19 cellular contexts compared by ENCODE assay signal in genomic region chr1:56643661-56644060, GRCh38. TPM values are rescaled to one million over a fixed set of nuclear protein-coding genes. Genes with fewer than 3 reads are reported as not detected.
DNase-seq lines count a peak whose midpoint lies in the region; ATAC-seq, FAIRE-seq and TF ChIP-seq lines count a peak whose summit lies in the region.
"Had no signal": no experiment of that assay in that cellular context is flagged by ENCODE, and none has a peak within 500 bp of the region (broad histone marks: within the 10 kb centered on the region; RNA-seq: fewer than 3 reads in every experiment).

No MANE protein-coding gene starts in this region.

- no peak overlapping the region for H3K4me3 ChIP-seq in left ventricle myocardium inferior
- H3K4me3 ChIP-seq in right atrium auricular region, result no peak overlapping the region
- no peak overlapping the region for H3K4me3 ChIP-seq in astrocyte (ENCODE audit: insufficient read depth, low read depth, low read length)
- no peak overlapping the region for H3K4me3 ChIP-seq in osteoblast (ENCODE audit: insufficient read depth, low read length)
- H3K4me3 ChIP-seq: body of pancreas had no signal

- H3K27ac Mint-ChIP-seq in astrocyte (ENCODE audit: unreplicated experiment), result no peak overlapping the region
- peak overlapping the region in 1 of 6 donors; percentile 12 for H3K27ac Mint-ChIP-seq in naive B cell
- H3K27ac Mint-ChIP-seq in type B pancreatic cell, result peak overlapping the region; percentile 55
- H3K27ac Mint-ChIP-seq: activated naive CD8-positive, alpha-beta T cell treated with anti-CD3 and anti-CD28 coated beads, Interleukin-2, amount 10 ng/mL, durations not matched to agents 7 days and 5 days; activated T-helper 17 cell treated with anti-CD3 and anti-CD28 coated beads, Interleukin-2, amount 50 U/mL, for 72 hours; effector memory CD8-positive, alpha-beta T cell had no signal

- H3K27me3 ChIP-seq in left ventricle myocardium inferior (ENCODE audit: low read depth), result peaks cover 20% of the 10 kb centered on the region
- H3K27me3 ChIP-seq in right atrium auricular region, result no peaks in the 10 kb centered on the region
- H3K27me3 ChIP-seq in astrocyte (ENCODE audit: insufficient read depth, low read length), result no peaks in the 10 kb centered on the region
- peaks cover 40% of the 10 kb centered on the region for H3K27me3 ChIP-seq in osteoblast (ENCODE audit: insufficient read depth, low read length)
- H3K27me3 ChIP-seq: body of pancreas, ovary had no signal

- H4K20me1 ChIP-seq in astrocyte (ENCODE audit: insufficient read depth, low read length), result no peaks in the 10 kb centered on the region
- no peaks in the 10 kb centered on the region for H4K20me1 ChIP-seq in osteoblast (ENCODE audit: insufficient read depth, low read length)
- H4K20me1 ChIP-seq: BLaER1 treated with 17β-estradiol and CSF1 and Interleukin-3, amounts not matched to agents 10 nM and 100 nM had no signal

- H2AFZ ChIP-seq in astrocyte (ENCODE audit: low read depth, low read length) (no peak overlapping the region), osteoblast (ENCODE audit: low read length) (no peak overlapping the region)

- H3K4me3 Mint-ChIP-seq in astrocyte (ENCODE audit: unreplicated experiment) (peak overlapping the region; percentile 62), naive B cell (peak overlapping the region in 5 of 8 donors; percentile 42 to 81 (median 56)), type B pancreatic cell (peak overlapping the region; percentile 92)
- H3K4me3 Mint-ChIP-seq: activated naive CD8-positive, alpha-beta T cell treated with anti-CD3 and anti-CD28 coated beads, Interleukin-2, amount 10 ng/mL, durations not matched to agents 7 days and 5 days; effector memory CD8-positive, alpha-beta T cell had no signal

- H3K9ac ChIP-seq in astrocyte (ENCODE audit: low read length), result no peak overlapping the region

- DNase-seq in left ventricle myocardium inferior, result no peak
- DNase-seq in right atrium auricular region (ENCODE audit: low spot score), result no peak
- DNase-seq in astrocyte (ENCODE audit: low read depth), result no peak
- no peak for DNase-seq in naive B cell
- no peak for DNase-seq in type B pancreatic cell (ENCODE audit: extremely low spot score, unreplicated experiment)
- no peak for DNase-seq in NCI-H524 treated with DMSO at 0.1 percent for 48 hours (lab: John Stamatoyannopoulos, UW)
- DNase-seq in osteoblast (ENCODE audit: insufficient read length, low spot score, missing footprints), result no peak
- DNase-seq: activated CD4-positive, alpha-beta T cell treated with anti-CD3 and anti-CD28 coated beads for 48 hours; activated naive CD8-positive, alpha-beta T cell treated with anti-CD3 and anti-CD28 coated beads, Interleukin-2, amount 10 ng/mL, durations not matched to agents 7 days and 5 days; body of pancreas; effector memory CD8-positive, alpha-beta T cell; NCI-H146; ovary; SHP77; stimulated activated CD4-positive, alpha-beta T cell treated with anti-CD3 and anti-CD28 coated beads, Interleukin-4, amount 100 ng/mL, for 4 hours had no signal

- H3K27ac ChIP-seq in left ventricle myocardium inferior (replicated peaks), result peak overlapping the region; percentile 90
- peak overlapping the region in 1 of 2 donors; percentile 91 for H3K27ac ChIP-seq in right atrium auricular region
- no peak overlapping the region for H3K27ac ChIP-seq in astrocyte (ENCODE audit: low read depth, low read length)
- H3K27ac ChIP-seq in osteoblast (ENCODE audit: low read depth, low read length), result no peak overlapping the region
- H3K27ac ChIP-seq: BLaER1 treated with 17β-estradiol and CSF1 and Interleukin-3, amounts not matched to agents 10 nM and 100 nM had no signal

- peaks cover 4% of the 10 kb centered on the region for H3K27me3 Mint-ChIP-seq in astrocyte (ENCODE audit: low read depth, unreplicated experiment)
- peaks cover 40 to 58% (median 50%) of the 10 kb centered on the region in 3 donors for H3K27me3 Mint-ChIP-seq in naive B cell
- peaks cover 14% of the 10 kb centered on the region for H3K27me3 Mint-ChIP-seq in type B pancreatic cell

- intact Hi-C loops in left ventricle myocardium inferior (cut with micrococcal nuclease), result no loop called here

- no peaks in the 10 kb centered on the region for H3K9me3 Mint-ChIP-seq in astrocyte (ENCODE audit: unreplicated experiment)
- H3K9me3 Mint-ChIP-seq in naive B cell, result peaks cover 0 to 5% (median 3%) of the 10 kb centered on the region in 7 donors
- H3K9me3 Mint-ChIP-seq in type B pancreatic cell, result no peaks in the 10 kb centered on the region
- H3K9me3 Mint-ChIP-seq: activated naive CD8-positive, alpha-beta T cell treated with anti-CD3 and anti-CD28 coated beads, Interleukin-2, amount 10 ng/mL, durations not matched to agents 7 days and 5 days; activated T-helper 17 cell treated with anti-CD3 and anti-CD28 coated beads, Interleukin-2, amount 50 U/mL, for 72 hours; effector memory CD8-positive, alpha-beta T cell had no signal

- peaks cover 3% of the 10 kb centered on the region for H3K4me1 Mint-ChIP-seq in astrocyte (ENCODE audit: low read depth, unreplicated experiment)
- peaks cover 12 to 17% (median 17%) of the 10 kb centered on the region in 3 donors for H3K4me1 Mint-ChIP-seq in naive B cell
- peaks cover 20% of the 10 kb centered on the region for H3K4me1 Mint-ChIP-seq in type B pancreatic cell (ENCODE audit: unreplicated experiment)
- H3K4me1 Mint-ChIP-seq: activated T-helper 17 cell treated with anti-CD3 and anti-CD28 coated beads, Interleukin-2, amount 50 U/mL, for 72 hours had no signal

- H3K36me3 Mint-ChIP-seq in astrocyte (ENCODE audit: low read depth, unreplicated experiment), result no peaks in the 10 kb centered on the region
- no peaks in the 10 kb centered on the region for H3K36me3 Mint-ChIP-seq in naive B cell
- peaks cover 4% of the 10 kb centered on the region for H3K36me3 Mint-ChIP-seq in type B pancreatic cell

- no peaks in the 10 kb centered on the region for H3K9me3 ChIP-seq in left ventricle myocardium inferior (replicated peaks)
- no peaks in the 10 kb centered on the region for H3K9me3 ChIP-seq in right atrium auricular region
- H3K9me3 ChIP-seq in astrocyte (ENCODE audit: insufficient read depth, low read depth, low read length), result no peaks in the 10 kb centered on the region
- H3K9me3 ChIP-seq in osteoblast (ENCODE audit: low read depth, low read length), result no peaks in the 10 kb centered on the region
- H3K9me3 ChIP-seq: BLaER1 treated with 17β-estradiol and CSF1 and Interleukin-3, amounts not matched to agents 10 nM and 100 nM; body of pancreas; ovary had no signal

- ATAC-seq in naive B cell (ENCODE audit: low read depth in 2 of 2), result no peak
- ATAC-seq in SK-N-SH treated with all-trans-retinoic acid at 6 μM for 48 hours, result no peak
- ATAC-seq: activated T-helper 17 cell treated with anti-CD3 and anti-CD28 coated beads, Interleukin-2, amount 50 U/mL, for 72 hours; effector memory CD8-positive, alpha-beta T cell had no signal

- TF ChIP-seq CTCF in left ventricle myocardium inferior (IDR thresholded peaks at IDR 0.05; ENCODE audit: borderline replicate concordance) (no peak), right atrium auricular region (IDR thresholded peaks at IDR 0.05) (no peak), astrocyte (IDR thresholded peaks at IDR 0.05; ENCODE audit: insufficient read depth, low read depth, low read length) (no peak), type B pancreatic cell (conservative IDR thresholded peaks at IDR 0.05) (no peak), osteoblast (IDR thresholded peaks at IDR 0.05; ENCODE audit: extremely low read depth, low read depth, low read length) (no peak)

- H3K36me3 ChIP-seq in left ventricle myocardium inferior (no peaks in the 10 kb centered on the region), right atrium auricular region (no peaks in the 10 kb centered on the region), astrocyte (ENCODE audit: insufficient read depth, low read length) (no peaks in the 10 kb centered on the region), osteoblast (ENCODE audit: insufficient read depth, low read length) (no peaks in the 10 kb centered on the region)
- H3K36me3 ChIP-seq: BLaER1 treated with 17β-estradiol and CSF1 and Interleukin-3, amounts not matched to agents 10 nM and 100 nM; ovary had no signal

- H3K4me1 ChIP-seq in left ventricle myocardium inferior, result peaks cover 16% of the 10 kb centered on the region
- H3K4me1 ChIP-seq in right atrium auricular region, result peaks cover 0 to 18% of the 10 kb centered on the region in 2 donors
- H3K4me1 ChIP-seq in astrocyte (ENCODE audit: insufficient read depth, low read length), result peaks cover 6% of the 10 kb centered on the region
- no peaks in the 10 kb centered on the region for H3K4me1 ChIP-seq in osteoblast (ENCODE audit: insufficient read depth, low read length)

- FAIRE-seq in astrocyte (lab: Jason Lieb, UNC), result no peak
- FAIRE-seq: TTC549 had no signal

- no peaks in the 10 kb centered on the region for H3K79me2 ChIP-seq in astrocyte (ENCODE audit: insufficient read depth, low read length)
- no peaks in the 10 kb centered on the region for H3K79me2 ChIP-seq in osteoblast (ENCODE audit: insufficient read depth, low read length)

- H3K4me2 ChIP-seq in astrocyte (ENCODE audit: low read length) (no peak overlapping the region), osteoblast (ENCODE audit: insufficient read depth, low read length) (no peak overlapping the region)

TF ChIP-seq in SK-N-SH treated with all-trans-retinoic acid at 6 μM for 48 hours, 23 proteins besides CTCF, POLR2A, EP300 and RAD21 (continues in another document):
- TF ChIP-seq TOX (CRISPR knock-in tag; IDR thresholded peaks at IDR 0.05; ENCODE audit: borderline replicate concordance) (no peak), ZC3H10 (CRISPR knock-in tag; IDR thresholded peaks at IDR 0.05) (no peak), CREB5 (CRISPR knock-in tag; IDR thresholded peaks at IDR 0.05; ENCODE audit: low read depth) (no peak), ISL1 (CRISPR knock-in tag; IDR thresholded peaks at IDR 0.05) (no peak), BACH2 (CRISPR knock-in tag; IDR thresholded peaks at IDR 0.05; ENCODE audit: borderline replicate concordance) (no peak), GLIS3 (CRISPR knock-in tag; IDR thresholded peaks at IDR 0.05) (no peak), SNAI2 (CRISPR knock-in tag; IDR thresholded peaks at IDR 0.05) (no peak)

RNA-seq across cellular contexts. Expression of gene PRKAA2, which starts 1.5 kb away (rescaled TPM):
- 112 TPM for total RNA-seq in left ventricle myocardium inferior
- 10 to 100 TPM; 98.7 to 99.4 TPM for total RNA-seq in right atrium auricular region
- 1.6 and 2.4 TPM in 2 replicates for total RNA-seq in astrocyte
- not detected for polyA plus RNA-seq in naive B cell (ENCODE audit: low read depth in 6 of 6)
- 6.4 TPM in 2 replicates for total RNA-seq in type B pancreatic cell (ENCODE audit: low replicate concordance)
- total RNA-seq in osteoblast, result 0.88 and 1.1 TPM in 2 replicates
- total RNA-seq: activated naive CD8-positive, alpha-beta T cell treated with anti-CD3 and anti-CD28 coated beads, Interleukin-2, amount 10 ng/mL, durations not matched to agents 7 days and 5 days had no signal

Comparison
In these comparisons a context has a peak if more than half of its experiments do, and no peak if none do; other contexts are left out.
1. RNA of gene PRKAA2, which starts 1.5 kb away (total RNA-seq): 112 TPM in left ventricle myocardium inferior (single experiment) and 98.7 to 99.4 TPM in right atrium auricular region; 6.4 TPM in type B pancreatic cell, 1.6 to 2.4 TPM in astrocyte and 0.88 to 1.1 TPM in osteoblast; every median in the first group is over 10 times any median in the second.
2. Peak in every context shown above with its lines, with median percentiles within 50 percentile points of each other: H3K4me3 Mint-ChIP-seq.